Comparison of ENCODE assay signal across 1 cellular context in genomic region chr1:145114560-145115057, GRCh38. TPM values are rescaled to one million over a fixed set of nuclear protein-coding genes. Genes with fewer than 3 reads are reported as not detected.
"Had no signal": no experiment of that assay in that cellular context is flagged by ENCODE, and none has a peak within 500 bp of the region (broad histone marks: within the 10 kb centered on the region; RNA-seq: fewer than 3 reads in every experiment).

No MANE protein-coding gene starts in this region.

RNA-seq across cellular contexts. Expression of gene FAM72D, which starts 18.8 kb away (rescaled TPM):
- polyA plus RNA-seq: IgD-negative memory B cell had no signal
